ENCODE assay signal across 8 cellular contexts in genomic region chr11:130069684-130070108, GRCh38. TPM values are rescaled to one million over a fixed set of nuclear protein-coding genes. Genes with fewer than 3 reads are reported as not detected.
DNase-seq lines count a peak whose midpoint lies in the region; ATAC-seq lines count a peak whose summit lies in the region.

Gene APLP2 (plus strand): TSS chr11:130069894. CDS start chr11:130069978, 84 bp downstream.

- no peaks in the 10 kb centered on the region for H3K9me3 Mint-ChIP-seq in effector memory CD8-positive, alpha-beta T cell

- H4K91ac ChIP-seq in mesenchymal stem cell (ENCODE audit: low read length) = peak within 1 kb of the TSS; percentile 68

- peak within 1 kb of the TSS in 1 of 2 experiments; percentile 95 for H3K14ac ChIP-seq in mesenchymal stem cell (ENCODE audit: low read length in 2 of 2)

- H3K27ac Mint-ChIP-seq in effector memory CD8-positive, alpha-beta T cell = peak within 1 kb of the TSS; percentile 94 to 98

- peak within 1 kb of the TSS; percentile 93 to 98 for H3K4me3 Mint-ChIP-seq in effector memory CD8-positive, alpha-beta T cell

- peak within 1 kb of the TSS; percentile 90 for H3K9ac ChIP-seq in mesenchymal stem cell (ENCODE audit: low read length)

- H3K36me3 ChIP-seq in mesenchymal stem cell (ENCODE audit: control insufficient read depth in 1 of 2, insufficient read depth in 2 of 2, low read depth in 1 of 2, low read length in 2 of 2) = no peaks in the 10 kb centered on the region

- peak within 1 kb of the TSS; percentile 82 to 97 for H3K4me3 ChIP-seq in mesenchymal stem cell (ENCODE audit: insufficient read depth in 1 of 2, low read depth in 1 of 2, low read length in 2 of 2)

- peak within 1 kb of the TSS; percentile 34 for H2BK120ac ChIP-seq in mesenchymal stem cell (ENCODE audit: low read depth, low read length)

- no peaks in the 10 kb centered on the region for H3K79me1 ChIP-seq in mesenchymal stem cell (replicated peaks; ENCODE audit: low read length, poor library complexity, severe bottlenecking)

- DNase-seq in Caki2 (ENCODE audit: low read depth) = peak; percentile 84
- DNase-seq in HUDEP-2 (lab: John Stamatoyannopoulos, UW; ENCODE audit: unreplicated experiment in 76 of 76) = peak in 75 of 76 experiments; percentile 48 to 98 (median 96)
- peak; percentile 98 for DNase-seq in NOMO-1 treated with dmso at 0.1 percent for 144 hours (lab: John Stamatoyannopoulos, UW; ENCODE audit: unreplicated experiment)
- DNase-seq in activated CD8-positive, alpha-beta memory T cell treated with anti-CD3 and anti-CD28 coated beads for 48 hours (ENCODE audit: low read depth in 2 of 3, low spot score in 2 of 3) = peak; percentile 74 to 91 (median 89)
- peak; percentile 96 to 98 (median 96) for DNase-seq in effector memory CD8-positive, alpha-beta T cell
- DNase-seq in mesenchymal stem cell = peak; percentile 98
- DNase-seq in stimulated activated CD8-positive, alpha-beta memory T cell treated with anti-CD3 and anti-CD28 coated beads, Interleukin-12 subunit alpha, Interleukin-12 subunit beta, amount 100 ng/mL, for 24 hours (ENCODE audit: extremely low read depth) = peak; percentile 95

- peak within 1 kb of the TSS; percentile 91 for H2AFZ ChIP-seq in mesenchymal stem cell (ENCODE audit: low read depth, low read length)

- peak within 1 kb of the TSS; percentile 83 for H3K27ac ChIP-seq in mesenchymal stem cell (ENCODE audit: low read length, poor library complexity, severe bottlenecking)

- no peaks in the 10 kb centered on the region for H3K27me3 ChIP-seq in mesenchymal stem cell (ENCODE audit: control insufficient read depth in 1 of 2, insufficient read depth in 1 of 2, low read length in 2 of 2)

- peaks cover 2 to 4% of the 10 kb centered on the region in 2 donors for H3K27me3 Mint-ChIP-seq in effector memory CD8-positive, alpha-beta T cell

- peaks cover 11% of the 10 kb centered on the region for H3K4me1 ChIP-seq in mesenchymal stem cell (ENCODE audit: control insufficient read depth, insufficient read depth, low read depth, low read length)

- no peaks in the 10 kb centered on the region for H3K9me3 ChIP-seq in mesenchymal stem cell (ENCODE audit: control insufficient read depth, low read length)

- peak within 1 kb of the TSS; percentile 17 to 79 for H3K4ac ChIP-seq in mesenchymal stem cell (ENCODE audit: low read depth in 1 of 2, low read length in 2 of 2)

- H3K18ac ChIP-seq in mesenchymal stem cell (ENCODE audit: low read depth in 1 of 2, low read length in 2 of 2) = peak within 1 kb of the TSS; percentile 80 to 89

- in situ Hi-C loops in Caki2 (cut with HindIII; ENCODE audit: low pct_unique_long_range_greater_than_20kb, low sequenced_read_pairs) = no loop called here

- H3K4me1 Mint-ChIP-seq in effector memory CD8-positive, alpha-beta T cell (ENCODE audit: low read depth in 2 of 2) = peaks cover 22 to 23% of the 10 kb centered on the region in 2 donors

- H2BK12ac ChIP-seq in mesenchymal stem cell (ENCODE audit: low read length in 2 of 2) = peak within 1 kb of the TSS in 1 of 2 experiments; percentile 90

- peak within 1 kb of the TSS; percentile 34 to 97 for H3K23ac ChIP-seq in mesenchymal stem cell (ENCODE audit: low read length in 2 of 2)

- H2BK5ac ChIP-seq in mesenchymal stem cell (ENCODE audit: low read depth, low read length, poor library complexity, severe bottlenecking) = peak within 1 kb of the TSS; percentile 95

- peak within 1 kb of the TSS; percentile 81 for H4K8ac ChIP-seq in mesenchymal stem cell (ENCODE audit: low read length)

- 2% methylated on average over 24 of the region's 47 CpGs for WGBS in mesenchymal stem cell

- ATAC-seq in GM21390 (IDR thresholded peaks at IDR 0.05; ENCODE audit: unreplicated experiment) = peak; percentile 96
- peak; percentile 89 for ATAC-seq in effector memory CD8-positive, alpha-beta T cell (replicated peaks)

- peak within 1 kb of the TSS; percentile 97 for H3K4me2 ChIP-seq in mesenchymal stem cell (ENCODE audit: low read length, poor library complexity, severe bottlenecking)

- no peak within 1 kb of the TSS for H2AK5ac ChIP-seq in mesenchymal stem cell (ENCODE audit: low read length, severe bottlenecking)

- H3K36me3 Mint-ChIP-seq in effector memory CD8-positive, alpha-beta T cell (ENCODE audit: insufficient read depth) = peaks cover 18% of the 10 kb centered on the region

- peak within 1 kb of the TSS; percentile 90 for H2BK15ac ChIP-seq in mesenchymal stem cell (ENCODE audit: low read depth, poor library complexity, severe bottlenecking)

RNA-seq across cellular contexts. Expression of gene APLP2, which starts in this region (rescaled TPM):
- 143 and 169 TPM in 2 replicates for total RNA-seq in Caki2 (2014; rRNA removed; shearing (Covaris generic); ENCODE audit: low replicate concordance)
- 120 TPM for polyA plus RNA-seq in mesenchymal stem cell (2013, experiment 1 of 2)
- 123 TPM for polyA plus RNA-seq in mesenchymal stem cell (2013, experiment 2 of 2)

Comparison
In these comparisons a context has a peak if more than half of its experiments do, and no peak if none do; other contexts are left out.
1. Peak in every context shown above with its lines: DNase-seq, ATAC-seq, H3K4me3 ChIP-seq and H3K27ac ChIP-seq.